8 cellular contexts compared by ENCODE assay signal in genomic region chr2:178479275-178479616, GRCh38. TPM values are rescaled to one million over a fixed set of nuclear protein-coding genes. Genes with fewer than 3 reads are reported as not detected.
DNase-seq lines count a peak whose midpoint lies in the region; ATAC-seq, FAIRE-seq and TF ChIP-seq lines count a peak whose summit lies in the region.

No MANE protein-coding gene starts in this region.

- H3K4me3 ChIP-seq in AG04449 (ENCODE audit: low read depth, low read length) (peak overlapping the region; percentile 76), HUES6 (ENCODE audit: low read depth, low read length) (peak overlapping the region; percentile 72), bronchial epithelial cell (ENCODE audit: low read depth, low read length) (peak overlapping the region; percentile 70)

- CTCF ChIA-PET in AG04449 (lab: Yijun Ruan, JAX): interaction anchor here (0.7 to 1.5 kb wide), 5 partner anchors 28 to 221 kb away, joined by 3 to 5 read pairs (median 4); partner anchors contain the start of genes PJVK and PRKRA

- H3K4me3 Mint-ChIP-seq in naive B cell: peak overlapping the region; percentile 94 to 99 (median 98)

- H3K27ac ChIP-seq in HUES6 (ENCODE audit: low read depth, low read length): no peak overlapping the region

- H3K27me3 ChIP-seq in HUES6 (ENCODE audit: control insufficient read depth, insufficient read depth, low read length): no peaks in the 10 kb centered on the region; the same call in 1 of the 2 replicates
- H3K27me3 ChIP-seq in bronchial epithelial cell (ENCODE audit: control insufficient read depth, insufficient read depth, low read length): no peaks in the 10 kb centered on the region

- peak overlapping the region; percentile 96 to 100 (median 99) for H3K27ac Mint-ChIP-seq in naive B cell

- H3K4me1 Mint-ChIP-seq in naive B cell: peaks cover 22 to 48% (median 40%) of the 10 kb centered on the region in 3 donors

- no peaks in the 10 kb centered on the region for H3K36me3 Mint-ChIP-seq in naive B cell

- H3K36me3 ChIP-seq in HUES6 (ENCODE audit: control insufficient read depth, insufficient read depth, low read length) (no peaks in the 10 kb centered on the region), bronchial epithelial cell (ENCODE audit: control insufficient read depth, insufficient read depth, low read length) (no peaks in the 10 kb centered on the region)

- H3K9me3 Mint-ChIP-seq in naive B cell: no peaks in the 10 kb centered on the region

- H3K9me3 ChIP-seq in HUES6 (ENCODE audit: control insufficient read depth, insufficient read depth, low read depth, low read length): no peaks in the 10 kb centered on the region

- no peaks in the 10 kb centered on the region for H3K27me3 Mint-ChIP-seq in naive B cell

- DNase-seq in AG04449 (ENCODE audit: low read depth, low spot score) (no peak), bronchial epithelial cell (ENCODE audit: low read depth) (no peak), naive B cell (no peak), ecto neural progenitor cell (ENCODE audit: low spot score) (no peak), GDM1 (lab: John Stamatoyannopoulos, UW) (no peak)

- FAIRE-seq in bronchial epithelial cell (lab: Jason Lieb, UNC): no peak

- TF ChIP-seq CTCF in AG04449 (IDR thresholded peaks at IDR 0.05; ENCODE audit: insufficient read depth, low read length, missing control alignments) (no peak), bronchial epithelial cell (IDR thresholded peaks at IDR 0.05; ENCODE audit: insufficient read depth, low read length, severe bottlenecking) (no peak)

- POLR2A ChIA-PET in AG04449 (lab: Yijun Ruan, JAX): interaction anchor here (2.1 kb wide), 1 partner anchor 28 kb away, joined by 9 read pairs; the partner anchor contains the start of genes PJVK and PRKRA

- ATAC-seq in naive B cell (ENCODE audit: low read depth in 2 of 2) (no peak), GM18858 (IDR thresholded peaks at IDR 0.05; ENCODE audit: unreplicated experiment) (no peak), HG03097 (IDR thresholded peaks at IDR 0.05; ENCODE audit: low FRiP score, unreplicated experiment) (no peak)

- H3K4me1 ChIP-seq in HUES6 (ENCODE audit: control insufficient read depth, insufficient read depth, low read length): peaks cover 15% of the 10 kb centered on the region

- H3K9ac ChIP-seq in HUES6 (ENCODE audit: low read length): no peak overlapping the region

RNA-seq across cellular contexts. Expression of gene FKBP7, which starts 0.8 kb away (rescaled TPM):
- 0.64 and 1.3 TPM in 2 replicates for total RNA-seq in bronchial epithelial cell
- polyA plus RNA-seq in naive B cell (ENCODE audit: low read depth in 6 of 6): 1 to 10 TPM; 2.4 to 9.9 (median 4.7) TPM

RNA-seq across cellular contexts. Expression of gene PLEKHA3, which starts 1.0 kb away (rescaled TPM):
- 4.7 and 5.5 TPM in 2 replicates for total RNA-seq in bronchial epithelial cell
- polyA plus RNA-seq in naive B cell (ENCODE audit: low read depth in 6 of 6): 10 to 100 TPM; 20.9 to 23.8 (median 22.3) TPM

RNA-seq across cellular contexts. Expression of gene PJVK, which starts 28.1 kb away (rescaled TPM):
- total RNA-seq in bronchial epithelial cell: 1.2 and 2.4 TPM in 2 replicates
- polyA plus RNA-seq in naive B cell (ENCODE audit: low read depth in 6 of 6): under 1 TPM in 4 of 6 donors, not detected in 2; 0.24 to 0.68 (median 0.46) TPM

RNA-seq across cellular contexts. Expression of gene PRKRA, which starts 28.3 kb away (rescaled TPM):
- 42.6 and 45.5 TPM in 2 replicates for total RNA-seq in bronchial epithelial cell
- 100 to 1,000 TPM in 1 of 6 donors, 10 to 100 TPM in 5; 59.8 to 107 (median 75.9) TPM for polyA plus RNA-seq in naive B cell (ENCODE audit: low read depth in 6 of 6)
